ENCODE assay signal across 16 cellular contexts in genomic region chr14:97697772-97698171, GRCh38.
DNase-seq lines count a peak whose midpoint lies in the region; ATAC-seq and TF ChIP-seq lines count a peak whose summit lies in the region.
"Had no signal": no experiment of that assay in that cellular context is flagged by ENCODE, and none has a peak within 500 bp of the region (broad histone marks: within the 10 kb centered on the region; RNA-seq: fewer than 3 reads in every experiment).

No MANE protein-coding gene starts in this region.

- TF ChIP-seq CTCF in MM.1S (IDR thresholded peaks at IDR 0.05; ENCODE audit: low read length): no peak

- no peak overlapping the region for H3K9ac ChIP-seq in MM.1S (ENCODE audit: low read length)

- H3K36me3 ChIP-seq in MM.1S (replicated peaks; ENCODE audit: insufficient read depth, low read length): no peaks in the 10 kb centered on the region
- H3K36me3 ChIP-seq: breast epithelium, pancreas had no signal

- H3K4me3 Mint-ChIP-seq in activated CD4-positive, alpha-beta T cell treated with anti-CD3 and anti-CD28 coated beads for 36 hours: no peak overlapping the region
- no peak overlapping the region for H3K4me3 Mint-ChIP-seq in activated T-helper 2 cell treated with anti-CD3 and anti-CD28 coated beads, Interferon-gamma antibody, Interleukin-2, Interleukin-4, amounts not matched to agents 10 μg/mL and 5 μg/mL and 100 μg/mL, durations not matched to agents 14 hours and 24 hours and 36 hours (ENCODE audit: low read depth)

- no peaks in the 10 kb centered on the region for H3K9me2 ChIP-seq in MM.1S (replicated peaks; ENCODE audit: insufficient read depth, low read length)

- H3K9me3 ChIP-seq in MM.1S (replicated peaks; ENCODE audit: insufficient read depth, low read length): no peaks in the 10 kb centered on the region
- H3K9me3 ChIP-seq: breast epithelium, pancreas had no signal

- POLR2A ChIA-PET in activated CD4-positive, alpha-beta T cell treated with anti-CD3 and anti-CD28 coated beads for 36 hours (lab: Charles Lee): no interaction called here

- H3K27ac Mint-ChIP-seq in activated CD4-positive, alpha-beta T cell treated with anti-CD3 and anti-CD28 coated beads for 36 hours: peak overlapping the region; percentile 72
- H3K27ac Mint-ChIP-seq in activated T-helper 2 cell treated with anti-CD3 and anti-CD28 coated beads, Interferon-gamma antibody, Interleukin-2, Interleukin-4, amounts not matched to agents 10 μg/mL and 5 μg/mL and 100 μg/mL, durations not matched to agents 14 hours and 24 hours and 36 hours: peak overlapping the region; percentile 69

- peaks cover 28% of the 10 kb centered on the region for H3K4me1 ChIP-seq in MM.1S (ENCODE audit: low read length)
- H3K4me1 ChIP-seq: breast epithelium, pancreas had no signal

- no peaks in the 10 kb centered on the region for H3K79me2 ChIP-seq in MM.1S (ENCODE audit: low read length)

- DNase-seq in activated CD4-positive, alpha-beta T cell treated with anti-CD3 and anti-CD28 coated beads for 36 hours: peak; percentile 62
- DNase-seq in activated CD4-positive, alpha-beta T cell treated with anti-CD3 and anti-CD28 coated beads, Interleukin-2, amount 50 U/mL, for 1 hour: no peak
- DNase-seq in MM.1S (peak; percentile 48), pons (ENCODE audit: low spot score) (no peak), HuH-7.5 (ENCODE audit: low spot score) (no peak)
- no peak for DNase-seq in activated T-helper 2 cell treated with anti-CD3 and anti-CD28 coated beads, Interferon-gamma antibody, Interleukin-2, Interleukin-4, amounts not matched to agents 10 μg/mL and 5 μg/mL and 100 μg/mL, durations not matched to agents 14 hours and 24 hours and 36 hours (ENCODE audit: low spot score)
- DNase-seq in stimulated activated CD8-positive, alpha-beta memory T cell treated with anti-CD3 and anti-CD28 coated beads, Interleukin-4, amount 100 ng/mL, for 48 hours: peak; percentile 40
- DNase-seq: 8988T; effector CD8-positive, alpha-beta T cell; hypothalamus; left colon; NCI-H446 treated with DMSO at 0.1 percent for 48 hours; pancreas; small intestine had no signal

- intact Hi-C loops in activated CD4-positive, alpha-beta T cell treated with anti-CD3 and anti-CD28 coated beads for 36 hours (cut with DNase I, micrococcal nuclease): no loop called here
- intact Hi-C loops in activated T-helper 2 cell treated with anti-CD3 and anti-CD28 coated beads, Interferon-gamma antibody, Interleukin-2, Interleukin-4, amounts not matched to agents 10 μg/mL and 5 μg/mL and 100 μg/mL, durations not matched to agents 14 hours and 24 hours and 36 hours (cut with micrococcal nuclease): loop anchor here (5.0 kb wide), 1 partner anchor 95 kb away; no protein-coding TSS in a partner anchor

- H3K4me2 ChIP-seq in MM.1S (ENCODE audit: low read depth, low read length): no peak overlapping the region

- H3F3A ChIP-seq in MM.1S (ENCODE audit: insufficient read depth, low read length): peaks cover 8% of the 10 kb centered on the region

- H3K4me1 Mint-ChIP-seq in activated CD4-positive, alpha-beta T cell treated with anti-CD3 and anti-CD28 coated beads for 36 hours: peaks cover 26% of the 10 kb centered on the region
- peaks cover 24% of the 10 kb centered on the region for H3K4me1 Mint-ChIP-seq in activated T-helper 2 cell treated with anti-CD3 and anti-CD28 coated beads, Interferon-gamma antibody, Interleukin-2, Interleukin-4, amounts not matched to agents 10 μg/mL and 5 μg/mL and 100 μg/mL, durations not matched to agents 14 hours and 24 hours and 36 hours (ENCODE audit: low read depth)

- no peak overlapping the region for H2AFZ ChIP-seq in MM.1S (ENCODE audit: low read length)

- H3K27me3 ChIP-seq in MM.1S (replicated peaks; ENCODE audit: insufficient read depth, low read length): no peaks in the 10 kb centered on the region

- peaks cover 5% of the 10 kb centered on the region for H3K9me3 Mint-ChIP-seq in activated CD4-positive, alpha-beta T cell treated with anti-CD3 and anti-CD28 coated beads for 36 hours (ENCODE audit: low read depth)
- H3K9me3 Mint-ChIP-seq in activated T-helper 2 cell treated with anti-CD3 and anti-CD28 coated beads, Interferon-gamma antibody, Interleukin-2, Interleukin-4, amounts not matched to agents 10 μg/mL and 5 μg/mL and 100 μg/mL, durations not matched to agents 14 hours and 24 hours and 36 hours: peaks cover 30% of the 10 kb centered on the region

- H3K4me3 ChIP-seq in MM.1S (ENCODE audit: low read length): no peak overlapping the region
- H3K4me3 ChIP-seq: breast epithelium, pancreas had no signal

- H3K27ac ChIP-seq in MM.1S (ENCODE audit: low read length): peak overlapping the region; percentile 3; the same call in 1 of the 2 replicates
- H3K27ac ChIP-seq: breast epithelium, pancreas had no signal

- no peaks in the 10 kb centered on the region for H4K20me1 ChIP-seq in MM.1S (ENCODE audit: insufficient read depth, low read length)

- H3K27me3 Mint-ChIP-seq in activated CD4-positive, alpha-beta T cell treated with anti-CD3 and anti-CD28 coated beads for 36 hours: no peaks in the 10 kb centered on the region
- H3K27me3 Mint-ChIP-seq in activated T-helper 2 cell treated with anti-CD3 and anti-CD28 coated beads, Interferon-gamma antibody, Interleukin-2, Interleukin-4, amounts not matched to agents 10 μg/mL and 5 μg/mL and 100 μg/mL, durations not matched to agents 14 hours and 24 hours and 36 hours (ENCODE audit: low read depth): no peaks in the 10 kb centered on the region

- peak; percentile 98 for ATAC-seq in activated CD4-positive, alpha-beta T cell treated with anti-CD3 and anti-CD28 coated beads for 36 hours
- ATAC-seq in HG03025 (IDR thresholded peaks at IDR 0.05; ENCODE audit: low FRiP score, unreplicated experiment): no peak
- ATAC-seq: left colon, pancreas had no signal

- H3K36me3 Mint-ChIP-seq in activated CD4-positive, alpha-beta T cell treated with anti-CD3 and anti-CD28 coated beads for 36 hours (ENCODE audit: low read depth): peaks cover 4% of the 10 kb centered on the region
- peaks cover 19% of the 10 kb centered on the region for H3K36me3 Mint-ChIP-seq in activated T-helper 2 cell treated with anti-CD3 and anti-CD28 coated beads, Interferon-gamma antibody, Interleukin-2, Interleukin-4, amounts not matched to agents 10 μg/mL and 5 μg/mL and 100 μg/mL, durations not matched to agents 14 hours and 24 hours and 36 hours (ENCODE audit: low read depth)

- CTCF ChIA-PET in activated CD4-positive, alpha-beta T cell treated with anti-CD3 and anti-CD28 coated beads for 36 hours (lab: Charles Lee): interaction anchor here (0.6 kb wide), 1 partner anchor 203 kb away, joined by 4 read pairs; no protein-coding TSS in a partner anchor

Comparison
In these comparisons a context has a peak if more than half of its experiments do, and no peak if none do; other contexts are left out.
1. DNase-seq: peak in activated CD4-positive, alpha-beta T cell treated with anti-CD3 and anti-CD28 coated beads for 36 hours (single experiment), MM.1S (single experiment) and stimulated activated CD8-positive, alpha-beta memory T cell treated with anti-CD3 and anti-CD28 coated beads, Interleukin-4, amount 100 ng/mL, for 48 hours (single experiment); none in activated CD4-positive, alpha-beta T cell treated with anti-CD3 and anti-CD28 coated beads, Interleukin-2, amount 50 U/mL, for 1 hour (single experiment), activated T-helper 2 cell treated with anti-CD3 and anti-CD28 coated beads, Interferon-gamma antibody, Interleukin-2, Interleukin-4, amounts not matched to agents 10 μg/mL and 5 μg/mL and 100 μg/mL, durations not matched to agents 14 hours and 24 hours and 36 hours (single experiment), pons (single experiment) and HuH-7.5 (single experiment).